ENCODE assay signal across 23 cellular contexts in the genomic region with DNA sequence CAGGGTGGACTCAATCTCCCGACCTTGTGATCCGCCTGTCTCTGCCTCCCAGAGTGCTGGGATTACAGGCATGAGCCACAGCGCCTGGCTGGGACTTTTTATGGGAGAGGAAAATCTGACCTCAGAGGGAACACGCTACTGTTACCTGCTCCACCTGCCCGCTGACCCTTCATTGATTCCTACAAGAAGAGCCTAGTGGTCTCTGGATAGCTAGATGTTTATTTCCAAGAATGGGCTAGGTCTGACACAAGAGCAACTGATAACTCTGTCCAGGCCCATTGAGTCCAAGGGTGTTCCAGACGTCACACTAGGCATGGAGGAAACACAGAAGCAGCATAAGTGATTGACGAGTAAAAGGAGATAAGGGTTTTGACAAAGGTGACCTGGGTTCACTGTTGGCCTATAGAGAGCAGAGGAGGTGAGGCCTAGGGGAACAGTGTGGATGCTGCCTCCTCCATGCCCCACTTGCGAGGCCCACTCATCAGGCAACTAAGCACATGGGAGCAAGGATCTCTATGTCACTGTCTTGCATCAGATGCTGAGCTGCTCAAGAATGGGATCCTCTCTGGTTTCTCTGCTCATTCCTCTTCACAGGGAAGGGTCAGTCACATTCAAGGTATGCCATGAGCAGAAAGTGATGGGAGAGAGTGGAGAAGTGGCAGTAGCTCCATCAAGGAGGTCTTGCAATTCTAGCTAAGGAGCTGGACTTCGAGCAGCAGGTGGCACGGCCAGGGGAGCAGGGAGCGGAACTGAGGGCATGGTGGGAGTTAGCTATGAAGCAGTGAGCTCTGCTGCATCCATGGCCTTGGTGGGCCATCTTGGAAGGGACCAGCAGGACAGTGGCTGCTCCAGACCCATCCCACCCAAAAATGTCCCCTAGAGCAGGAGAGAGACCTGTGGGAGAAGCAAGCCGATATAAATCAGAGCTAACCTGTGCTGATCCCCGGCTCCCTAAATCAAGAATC.
DNase-seq lines count a peak whose midpoint lies in the region; TF ChIP-seq lines count a peak whose summit lies in the region.
"Had no signal": no experiment of that assay in that cellular context is flagged by ENCODE, and none has a peak within 500 bp of the region (broad histone marks: within the 10 kb centered on the region; RNA-seq: fewer than 3 reads in every experiment).

No MANE protein-coding gene starts in this region.

- H3K9me3 ChIP-seq in endodermal cell (ENCODE audit: control insufficient read depth, low read length): no peaks in the 10 kb centered on the region
- H3K9me3 ChIP-seq: Caco-2 had no signal

- no peaks in the 10 kb centered on the region for H3K36me3 Mint-ChIP-seq in endodermal cell (ENCODE audit: low read depth)
- no peaks in the 10 kb centered on the region for H3K36me3 Mint-ChIP-seq in osteocyte (ENCODE audit: unreplicated experiment)
- H3K36me3 Mint-ChIP-seq: CD8-positive, alpha-beta T cell had no signal

- H3K4me1 ChIP-seq in endodermal cell (ENCODE audit: control insufficient read depth, insufficient read depth, low read length): peaks cover 11% of the 10 kb centered on the region
- H3K4me1 ChIP-seq: A549; BLaER1 treated with 17β-estradiol and CSF1 and Interleukin-3, amounts not matched to agents 10 nM and 100 nM; Caco-2 had no signal

- H3K4me3 Mint-ChIP-seq in endodermal cell (no peak overlapping the region), osteocyte (ENCODE audit: unreplicated experiment) (no peak overlapping the region)
- H3K4me3 Mint-ChIP-seq: B cell; CD4-positive, alpha-beta T cell; CD8-positive, alpha-beta T cell had no signal

- H3K27me3 Mint-ChIP-seq in endodermal cell (ENCODE audit: insufficient read depth) (peaks cover 7% of the 10 kb centered on the region), osteocyte (ENCODE audit: unreplicated experiment) (peaks cover 44% of the 10 kb centered on the region)

- H3K4me3 ChIP-seq in endodermal cell (ENCODE audit: low read length): no peak overlapping the region
- H3K4me3 ChIP-seq: A549; BLaER1 treated with 17β-estradiol and CSF1 and Interleukin-3, amounts not matched to agents 10 nM and 100 nM; GM12878 had no signal

- H3K27ac Mint-ChIP-seq in endodermal cell (no peak overlapping the region), osteocyte (ENCODE audit: unreplicated experiment) (no peak overlapping the region)
- H3K27ac Mint-ChIP-seq: B cell; CD4-positive, alpha-beta T cell; CD8-positive, alpha-beta T cell had no signal

- no peak overlapping the region for H3K27ac ChIP-seq in endodermal cell (ENCODE audit: low read depth, low read length)
- H3K27ac ChIP-seq: 22Rv1; A549; BLaER1 treated with 17β-estradiol and CSF1 and Interleukin-3, amounts not matched to agents 10 nM and 100 nM; C4-2B had no signal

- TF ChIP-seq CTCF in endodermal cell (conservative IDR thresholded peaks at IDR 0.05) (no peak), osteocyte (IDR thresholded peaks at IDR 0.05) (no peak)

- H3K4me1 Mint-ChIP-seq in endodermal cell (peaks cover 12% of the 10 kb centered on the region), osteocyte (ENCODE audit: unreplicated experiment) (no peaks in the 10 kb centered on the region)
- H3K4me1 Mint-ChIP-seq: B cell had no signal

- no peaks in the 10 kb centered on the region for H3K36me3 ChIP-seq in endodermal cell (ENCODE audit: control insufficient read depth, insufficient read depth, low read length)
- H3K36me3 ChIP-seq: BLaER1 treated with 17β-estradiol and CSF1 and Interleukin-3, amounts not matched to agents 10 nM and 100 nM had no signal

- DNase-seq in RKO (ENCODE audit: low spot score) (peak; percentile 9), endodermal cell (peak; percentile 35), osteocyte (ENCODE audit: extremely low spot score, unreplicated experiment) (peak; percentile 81), NCI-H1417 (lab: John Stamatoyannopoulos, UW) (no peak), NCI-H146 treated with DMSO at 0.1 percent for 48 hours (lab: John Stamatoyannopoulos, UW; ENCODE audit: unreplicated experiment) (no peak)
- DNase-seq: AML-193; Caco-2; Calu3; CD4-positive, alpha-beta T cell; CD8-positive, alpha-beta T cell; DMS 273 treated with DMSO at 0.1 percent for 48 hours; DMS153; DMS53; DMS79; DND-41; EL; GDM1 had no signal

- no peak overlapping the region for H3K9ac ChIP-seq in endodermal cell (ENCODE audit: extremely low read depth, low read length, poor library complexity, severe bottlenecking)
- H3K9ac ChIP-seq: BLaER1 treated with 17β-estradiol and CSF1 and Interleukin-3, amounts not matched to agents 10 nM and 100 nM had no signal

- peaks cover 5% of the 10 kb centered on the region for H3K27me3 ChIP-seq in endodermal cell (ENCODE audit: control insufficient read depth, insufficient read depth, low read length, poor library complexity, severe bottlenecking)

- WGBS in endodermal cell (ENCODE audit: insufficient coverage in 1 of 2, insufficient read length in 1 of 2), 2 experiments: 92 to 95% methylated on average over 7 to 13 of the region's 13 CpGs

- H3K9me3 Mint-ChIP-seq in endodermal cell: no peaks in the 10 kb centered on the region
- no peaks in the 10 kb centered on the region for H3K9me3 Mint-ChIP-seq in osteocyte (ENCODE audit: unreplicated experiment)
- H3K9me3 Mint-ChIP-seq: CD4-positive, alpha-beta T cell; CD8-positive, alpha-beta T cell had no signal

Comparison
In these comparisons a context has a peak if more than half of its experiments do, and no peak if none do; other contexts are left out.
1. DNase-seq: peak in RKO (single experiment), endodermal cell (single experiment) and osteocyte (single experiment); none in NCI-H1417 (0 of 3) and NCI-H146 treated with DMSO at 0.1 percent for 48 hours (single experiment).